Comparison of ENCODE assay signal across 8 cellular contexts in genomic region chr2:209425082-209426071, GRCh38. TPM values are rescaled to one million over a fixed set of nuclear protein-coding genes. Genes with fewer than 3 reads are reported as not detected.
A peak's percentile ranks its signal among the peaks of the same experiment; 100 is the strongest.
DNase-seq lines count a peak whose midpoint lies in the region; ATAC-seq and TF ChIP-seq lines count a peak whose summit lies in the region.

No MANE protein-coding gene starts in this region.

- peak overlapping the region; percentile 38 to 85 (median 73) for H3K4me3 ChIP-seq in tibial nerve

- H3K4me1 ChIP-seq in tibial nerve = peaks cover 0 to 39% (median 3%) of the 10 kb centered on the region in 4 donors

- WGBS in tibial nerve, 2 donors = 18 to 19% methylated on average over 7 of the region's 7 CpGs

- peak; percentile 5 for DNase-seq in stimulated activated CD4-positive, alpha-beta T cell treated with anti-CD3 and anti-CD28 coated beads, Interleukin-15, amount 100 ng/mL, for 24 hours
- no peak for DNase-seq in stimulated activated CD4-positive, alpha-beta T cell treated with anti-CD3 and anti-CD28 coated beads, Interleukin-2, amount 100 ng/mL, for 24 hours
- DNase-seq in NCI-H345 (lab: John Stamatoyannopoulos, UW) (peak; percentile 70), astrocyte of the hippocampus (ENCODE audit: low read depth, low spot score) (peak; percentile 73), left kidney (ENCODE audit: low read depth, low spot score) (peak; percentile 78), tibial nerve (ENCODE audit: low spot score in 2 of 2) (no peak)
- DNase-seq in stimulated activated CD4-positive, alpha-beta T cell treated with anti-CD3 and anti-CD28 coated beads, Interleukin-2, amount 100 ng/mL, for 48 hours = no peak

- ATAC-seq in HG03103 (IDR thresholded peaks at IDR 0.05; ENCODE audit: low read depth, unreplicated experiment) = peak; percentile 27

- peak overlapping the region in 2 of 4 donors; percentile 13 to 75 for H3K27ac ChIP-seq in tibial nerve

- peak in 4 of 5 experiments; percentile 40 to 51 (median 50) for TF ChIP-seq CTCF in tibial nerve (IDR thresholded peaks at IDR 0.05)

- no peaks in the 10 kb centered on the region for H3K36me3 ChIP-seq in tibial nerve

- TF ChIP-seq POLR2A in tibial nerve (IDR thresholded peaks at IDR 0.05) = no peak

- H3K27me3 ChIP-seq in tibial nerve = no peaks in the 10 kb centered on the region

- no peaks in the 10 kb centered on the region for H3K9me3 ChIP-seq in tibial nerve

- no peak for TF ChIP-seq EP300 in tibial nerve (IDR thresholded peaks at IDR 0.05)

RNA-seq across cellular contexts. Expression of gene MAP2, which starts 1.5 kb away (rescaled TPM):
- 10 to 100 TPM; 14.7 to 31.7 (median 21.3) TPM for total RNA-seq in tibial nerve

Comparison
In these comparisons a context has a peak if more than half of its experiments do, and no peak if none do; other contexts are left out.
1. DNase-seq: peak in stimulated activated CD4-positive, alpha-beta T cell treated with anti-CD3 and anti-CD28 coated beads, Interleukin-15, amount 100 ng/mL, for 24 hours (single experiment), NCI-H345 (single experiment), astrocyte of the hippocampus (single experiment) and left kidney (single experiment); none in stimulated activated CD4-positive, alpha-beta T cell treated with anti-CD3 and anti-CD28 coated beads, Interleukin-2, amount 100 ng/mL, for 24 hours (0 of 2), tibial nerve (0 of 2) and stimulated activated CD4-positive, alpha-beta T cell treated with anti-CD3 and anti-CD28 coated beads, Interleukin-2, amount 100 ng/mL, for 48 hours (0 of 2).